ENCODE assay signal across 8 cellular contexts in the genomic region with DNA sequence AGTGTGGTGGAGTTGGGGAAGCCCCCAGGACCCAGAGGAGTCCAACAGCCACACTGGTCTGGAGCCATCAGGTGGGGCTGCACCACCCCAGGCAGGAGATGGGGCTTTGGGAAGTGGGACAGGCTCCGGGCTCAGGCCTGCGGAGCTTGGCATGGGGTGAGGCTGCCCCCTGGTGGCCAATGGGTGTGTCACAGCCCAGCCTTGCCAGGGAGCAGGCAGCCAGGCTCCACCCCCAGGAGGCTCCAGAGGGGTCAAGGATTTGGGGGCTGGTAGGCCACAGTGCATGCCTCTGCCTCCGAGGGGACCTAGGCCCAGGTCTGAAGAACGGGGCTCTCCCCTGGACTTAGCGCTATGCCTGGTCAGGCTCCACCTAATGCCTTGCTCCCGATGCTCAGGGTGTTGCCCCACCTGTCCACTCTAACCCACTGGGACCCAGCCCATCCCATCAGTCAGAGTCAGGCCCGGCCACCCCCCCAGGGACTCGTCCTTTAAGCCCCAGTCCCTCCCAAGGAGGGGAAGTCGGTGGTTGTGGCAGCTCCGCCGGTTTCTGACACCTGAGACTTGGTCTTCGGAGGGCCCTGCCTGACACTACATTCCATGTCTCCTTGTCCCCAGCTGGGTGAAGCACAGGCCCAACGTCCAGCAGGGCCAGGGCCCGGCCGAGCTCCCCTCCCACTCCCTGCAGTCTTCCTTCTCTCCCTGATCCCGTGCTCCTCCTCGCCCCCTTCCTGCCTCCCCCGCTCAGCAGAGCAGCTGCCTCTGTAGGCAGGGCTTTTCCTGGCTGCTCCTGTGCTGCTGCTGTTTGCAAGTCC. TPM values are rescaled to one million over a fixed set of nuclear protein-coding genes. Genes with fewer than 3 reads are reported as not detected.
DNase-seq lines count a peak whose midpoint lies in the region; ATAC-seq, FAIRE-seq and TF ChIP-seq lines count a peak whose summit lies in the region.

No MANE protein-coding gene starts in this region.

- DNase-seq in Calu3 (peak; percentile 94), IMR-90 (peak; percentile 52), T1000 (lab: John Stamatoyannopoulos, UW) (peak; percentile 77), astrocyte of the cerebellum (ENCODE audit: low read depth) (peak; percentile 19), small intestine (peak; percentile 52)

- peak overlapping the region; percentile 82 for H2AFZ ChIP-seq in IMR-90 (replicated peaks; ENCODE audit: low read length, poor library complexity)

- no peaks in the 10 kb centered on the region for H3K9me3 ChIP-seq in IMR-90 (ENCODE audit: control insufficient read depth, insufficient read depth, low read length)
- no peaks in the 10 kb centered on the region for H3K9me3 ChIP-seq in iPS-15b (ENCODE audit: control insufficient read depth, insufficient read depth, low read length)
- no peaks in the 10 kb centered on the region for H3K9me3 ChIP-seq in small intestine (ENCODE audit: control insufficient read depth, low read depth)

- H4K8ac ChIP-seq in IMR-90 (ENCODE audit: low read depth in 2 of 2, low read length in 2 of 2) = no peak overlapping the region

- no TSS peak for BruUV-seq in Calu3 (replicated peaks; lab: Mats Ljungman, UMichigan)
- BruUV-seq in IMR-90 (replicated peaks; lab: Mats Ljungman, UMichigan) = no TSS peak

- H3K27me3 Mint-ChIP-seq in Calu3 (ENCODE audit: unreplicated experiment) = peaks cover 21% of the 10 kb centered on the region

- ATAC-seq in GM19467 (IDR thresholded peaks at IDR 0.05; ENCODE audit: unreplicated experiment) = peak; percentile 72
- peak; percentile 97 for ATAC-seq in IMR-90 (ENCODE audit: low read depth)
- no peak for ATAC-seq in GM21515 (IDR thresholded peaks at IDR 0.05; ENCODE audit: unreplicated experiment)

- H3K4me1 ChIP-seq in IMR-90 (ENCODE audit: control insufficient read depth, insufficient read depth, low read length) = peaks cover 6% of the 10 kb centered on the region; the same call in 1 of the 2 replicates
- H3K4me1 ChIP-seq in iPS-15b (ENCODE audit: control insufficient read depth, insufficient read depth, low read length) = peaks cover 6% of the 10 kb centered on the region
- H3K4me1 ChIP-seq in small intestine (ENCODE audit: control insufficient read depth in 2 of 2, insufficient read depth in 1 of 2, low read depth in 1 of 2, low read length in 1 of 2) = no peaks in the 10 kb centered on the region

- in situ Hi-C loops in IMR-90 (cut with MboI; ENCODE audit: low sequenced_read_pairs) (loop anchor here (5.0 kb wide), 1 partner anchor 853 kb away; no protein-coding TSS in a partner anchor), astrocyte of the cerebellum (cut with HindIII; ENCODE audit: low sequenced_read_pairs) (no loop called here)

- no peak overlapping the region for H3K23ac ChIP-seq in IMR-90 (ENCODE audit: low read depth, low read length)

- CTCF ChIA-PET in Calu3 (lab: Charles Lee) = interaction anchor here (0.5 to 1.0 kb wide), 2 partner anchors 36 to 111 kb away, joined by 3 read pairs; a partner anchor contains a TSS
- CTCF ChIA-PET in IMR-90 (lab: Yijun Ruan, JAX) = interaction anchor here (0.6 to 0.9 kb wide), 3 partner anchors 255 to 858 kb away, joined by 3 to 5 read pairs (median 3); no protein-coding TSS in a partner anchor

- POLR2A ChIA-PET in IMR-90 (lab: Charles Lee; ENCODE audit: unreplicated experiment) = no interaction called here

- H2BK120ac ChIP-seq in IMR-90 (ENCODE audit: low read depth, low read length) = peak overlapping the region; percentile 19; the same call in 1 of the 2 replicates

- H4K20me1 ChIP-seq in IMR-90 (ENCODE audit: insufficient read depth, low read length) = 0 out of 2 replicates have a peak, but pooled peaks cover 4% of the 10 kb centered on the region

- H2BK15ac ChIP-seq in IMR-90 (ENCODE audit: low read depth, low read length) = no peak overlapping the region

- no peaks in the 10 kb centered on the region for H3K79me1 ChIP-seq in IMR-90 (ENCODE audit: low read depth in 1 of 2, low read length in 2 of 2)

- TF ChIP-seq CTCF in Calu3 (IDR thresholded peaks at IDR 0.05; ENCODE audit: unreplicated experiment) (peak; percentile 99), IMR-90 (conservative IDR thresholded peaks at IDR 0.05; ENCODE audit: low read depth, low read length) (peak; percentile 98), astrocyte of the cerebellum (IDR thresholded peaks at IDR 0.05; ENCODE audit: low read depth, low read length, missing control alignments) (peak; percentile 93)

- no peak overlapping the region for H4K91ac ChIP-seq in IMR-90 (ENCODE audit: insufficient read depth, low read depth, low read length)

- no peak overlapping the region for H2BK5ac ChIP-seq in IMR-90 (ENCODE audit: low read depth, low read length, poor library complexity, severe bottlenecking)

- TF ChIP-seq RAD21 in IMR-90 (IDR thresholded peaks at IDR 0.05; ENCODE audit: low read length) = peak; percentile 98

- peak overlapping the region; percentile 64 for H2AK5ac ChIP-seq in IMR-90 (ENCODE audit: low read depth, low read length)

- intact Hi-C loops in Calu3 (cut with micrococcal nuclease; ENCODE audit: unreplicated experiment) = loop anchor here (2.0 kb wide), 1 partner anchor 855 kb away; no protein-coding TSS in a partner anchor
- intact Hi-C loops in IMR-90 (cut with micrococcal nuclease) = loop anchor here (1.0 to 10.0 kb wide), 4 partner anchors 263 to 975 kb away; no protein-coding TSS in a partner anchor

- H3K4me3 ChIP-seq in IMR-90 (ENCODE audit: insufficient read depth, low read depth, low read length) = no peak overlapping the region
- H3K4me3 ChIP-seq in astrocyte of the cerebellum (ENCODE audit: low read depth, low read length) = no peak overlapping the region
- H3K4me3 ChIP-seq in iPS-15b (ENCODE audit: low read depth, low read length) = no peak overlapping the region
- no peak overlapping the region for H3K4me3 ChIP-seq in small intestine (ENCODE audit: low read depth in 1 of 2, low read length in 2 of 2)

- H3K9ac ChIP-seq in IMR-90 (ENCODE audit: low read depth, low read length) (no peak overlapping the region), iPS-15b (ENCODE audit: low read depth, low read length) (peak overlapping the region; percentile 81)

- dilution Hi-C loops in IMR-90 (cut with HindIII; ENCODE audit: low sequenced_read_pairs, unreplicated experiment) = no loop called here

- 0% methylated on average over 1 of the region's 18 CpGs; no CpG with 5 or more reads in 1 of the 2 experiments for WGBS in IMR-90 (ENCODE audit: extremely low coverage in 2 of 2, insufficient read length in 1 of 2), 2 experiments
- 26 to 37% (median 30%) methylated on average over 16 to 18 of the region's 18 CpGs for WGBS in small intestine, 3 donors

- no peak overlapping the region for H3K56ac ChIP-seq in IMR-90 (ENCODE audit: extremely low read depth, insufficient read depth, low read length)

- no peak overlapping the region; the same call in 1 of the 2 replicates for H3K18ac ChIP-seq in IMR-90 (ENCODE audit: low read depth, low read length)

- no peaks in the 10 kb centered on the region for H3K9me3 Mint-ChIP-seq in Calu3 (ENCODE audit: low read depth, unreplicated experiment)

- H3K4me3 Mint-ChIP-seq in Calu3 (ENCODE audit: low read depth, unreplicated experiment) = no peak overlapping the region

- no peak for FAIRE-seq in small intestine (lab: Jason Lieb, UNC)

- no peak overlapping the region for H3K4ac ChIP-seq in IMR-90 (ENCODE audit: low read depth, low read length)

- no peaks in the 10 kb centered on the region for H3K36me3 Mint-ChIP-seq in Calu3 (ENCODE audit: insufficient read depth, unreplicated experiment)

- H3K27me3 ChIP-seq in IMR-90 (ENCODE audit: control insufficient read depth, insufficient read depth, low read length) (no peaks in the 10 kb centered on the region), iPS-15b (ENCODE audit: control insufficient read depth, insufficient read depth, low read length) (no peaks in the 10 kb centered on the region), small intestine (ENCODE audit: control insufficient read depth in 2 of 2, insufficient read depth in 2 of 2, low read length in 2 of 2) (no peaks in the 10 kb centered on the region)

- no peak overlapping the region for H2BK20ac ChIP-seq in IMR-90 (ENCODE audit: low read depth, low read length)

- no peak overlapping the region; the same call in 1 of the 2 replicates for H4K5ac ChIP-seq in IMR-90 (ENCODE audit: low read depth, low read length)

- TF ChIP-seq POLR2A in IMR-90 (IDR thresholded peaks at IDR 0.05; ENCODE audit: low read depth, low read length) = peak; percentile 59; the same call in 1 of the 2 replicates

- H3K36me3 ChIP-seq in IMR-90 (ENCODE audit: control insufficient read depth, insufficient read depth, low read length) (no peaks in the 10 kb centered on the region), iPS-15b (ENCODE audit: control insufficient read depth, insufficient read depth, low read length) (no peaks in the 10 kb centered on the region), small intestine (ENCODE audit: control insufficient read depth in 2 of 2, insufficient read depth in 2 of 2, low read length in 2 of 2) (no peaks in the 10 kb centered on the region)

- H3K27ac ChIP-seq in IMR-90 (ENCODE audit: insufficient read depth, low read length) = no peak overlapping the region
- no peak overlapping the region for H3K27ac ChIP-seq in small intestine (ENCODE audit: low read depth in 1 of 2, low read length in 1 of 2)

- peaks cover 14% of the 10 kb centered on the region for H3K4me1 Mint-ChIP-seq in Calu3 (ENCODE audit: low read depth, unreplicated experiment)

- H3K4me2 ChIP-seq in IMR-90 (ENCODE audit: low read depth, low read length) = no peak overlapping the region

- no peaks in the 10 kb centered on the region for H3K9me1 ChIP-seq in IMR-90 (ENCODE audit: insufficient read depth, low read length)

- no peak overlapping the region for H3K14ac ChIP-seq in IMR-90 (replicated peaks; ENCODE audit: low read depth, low read length)

- peak overlapping the region; percentile 81 for H2AK9ac ChIP-seq in IMR-90 (replicated peaks; ENCODE audit: low read depth, low read length, poor library complexity)

- no peak overlapping the region for H3K27ac Mint-ChIP-seq in Calu3 (ENCODE audit: unreplicated experiment)

TF ChIP-seq in IMR-90, 13 proteins besides CTCF, POLR2A, EP300 and RAD21 (continues in another document):
- TF ChIP-seq BHLHE40 (IDR thresholded peaks at IDR 0.05; ENCODE audit: low read depth, low read length) (no peak), SMC3 (IDR thresholded peaks at IDR 0.05; ENCODE audit: low read depth, low read length) (peak; percentile 97)
- TF ChIP-seq, protein P1, sequence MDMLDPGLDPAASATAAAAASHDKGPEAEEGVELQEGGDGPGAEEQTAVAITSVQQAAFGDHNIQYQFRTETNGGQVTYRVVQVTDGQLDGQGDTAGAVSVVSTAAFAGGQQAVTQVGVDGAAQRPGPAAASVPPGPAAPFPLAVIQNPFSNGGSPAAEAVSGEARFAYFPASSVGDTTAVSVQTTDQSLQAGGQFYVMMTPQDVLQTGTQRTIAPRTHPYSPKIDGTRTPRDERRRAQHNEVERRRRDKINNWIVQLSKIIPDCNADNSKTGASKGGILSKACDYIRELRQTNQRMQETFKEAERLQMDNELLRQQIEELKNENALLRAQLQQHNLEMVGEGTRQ (IDR thresholded peaks at IDR 0.05; ENCODE audit: low read depth, low read length) = no peak

RNA-seq across cellular contexts. Expression of a gene that starts 11.3 kb away (rescaled TPM):
- 19.5 and 19.9 TPM in 2 replicates for total RNA-seq in Calu3 (2022)
- total RNA-seq in IMR-90 (2012; rRNA removed) = 28.7 and 34.2 TPM in 2 replicates
- polyA plus RNA-seq in IMR-90 (2012; rRNA removed) = 8.6 and 10.1 TPM in 2 replicates
- 3.7 and 5.3 TPM in 2 replicates for polyA plus RNA-seq in IMR-90 (2012; cell fraction: cytosol; rRNA removed)
- 2.2 and 12.3 TPM in 2 replicates for polyA plus RNA-seq in IMR-90 (2012; cell fraction: nucleus; rRNA removed; ENCODE audit: low replicate concordance)
- 1 to 10 TPM; 4.3 to 5.8 (median 5.6) TPM for polyA plus RNA-seq in small intestine

Comparison
In these comparisons a context has a peak if more than half of its experiments do, and no peak if none do; other contexts are left out.
1. DNase-seq: peak in every context shown above with its lines; median percentile 94 in Calu3; 77 in T1000; 52 in IMR-90; 52 in small intestine; 19 in astrocyte of the cerebellum.